21 cellular contexts compared by ENCODE assay signal in the genomic region with DNA sequence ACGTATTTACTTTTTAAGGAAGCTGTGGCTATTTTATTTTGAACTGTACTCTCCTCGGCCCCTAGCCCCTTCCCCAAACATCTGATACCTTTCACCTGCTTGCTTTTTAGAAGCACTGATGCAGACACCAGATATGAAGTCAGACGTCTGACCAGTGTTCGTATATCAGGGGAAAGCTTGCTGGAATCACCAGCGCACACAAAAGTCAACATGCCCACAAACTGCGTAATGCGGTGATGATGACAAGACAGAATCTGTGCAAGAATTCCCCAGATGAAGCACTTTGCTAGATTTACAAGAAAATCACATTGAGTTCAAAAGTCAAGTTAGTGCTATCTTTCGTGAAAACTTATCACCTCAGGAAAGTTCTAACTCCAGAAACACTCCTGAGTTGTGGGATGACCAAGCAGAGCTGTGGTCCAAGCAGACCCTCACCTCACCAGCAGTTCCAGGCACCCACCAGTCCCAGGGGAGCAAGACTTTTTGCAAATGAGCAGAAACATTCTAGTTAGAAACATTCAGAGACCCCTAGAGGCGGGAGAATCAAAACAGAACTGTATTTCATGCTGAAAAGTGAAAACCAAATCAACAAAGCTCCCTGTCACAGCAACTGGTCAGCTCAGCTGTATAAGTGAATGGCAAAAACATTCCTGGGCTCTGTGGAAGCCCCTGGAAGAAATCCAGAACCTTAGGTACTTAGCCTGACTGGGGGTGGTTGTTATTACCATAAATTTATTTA. TPM values are rescaled to one million over a fixed set of nuclear protein-coding genes. Genes with fewer than 3 reads are reported as not detected.
A peak's percentile ranks its signal among the peaks of the same experiment; 100 is the strongest.
DNase-seq lines count a peak whose midpoint lies in the region; ATAC-seq and TF ChIP-seq lines count a peak whose summit lies in the region.
"Had no signal": no experiment of that assay in that cellular context is flagged by ENCODE, and none has a peak within 500 bp of the region (broad histone marks: within the 10 kb centered on the region; RNA-seq: fewer than 3 reads in every experiment).

No MANE protein-coding gene starts in this region.

- H3K27me3 Mint-ChIP-seq in MCF 10A (ENCODE audit: insufficient read depth, unreplicated experiment) = no peaks in the 10 kb centered on the region

- CTCF ChIA-PET in mammary epithelial cell (lab: Charles Lee; ENCODE audit: low non-redundant PET) (no interaction called here), MCF 10A (lab: Yijun Ruan, JAX) (no interaction called here), PC-3 (lab: Charles Lee) (interaction anchor here (0.7 kb wide), 1 partner anchor 35 kb away, joined by 3 read pairs; no protein-coding TSS in a partner anchor)

- H2AFZ ChIP-seq in mammary epithelial cell (ENCODE audit: low read depth, low read length) (peak overlapping the region; percentile 92), hepatocyte (no peak overlapping the region), PC-3 (ENCODE audit: low read length) (no peak overlapping the region)

- H3K4me3 ChIP-seq in mammary epithelial cell (replicated peaks in 1 of 3; ENCODE audit: insufficient read depth in 1 of 3, low read depth in 2 of 3, low read length in 3 of 3) (no peak overlapping the region), astrocyte of the spinal cord (ENCODE audit: low read depth, low read length) (no peak overlapping the region), hepatocyte (no peak overlapping the region), PC-3 (ENCODE audit: low read length) (no peak overlapping the region)
- H3K4me3 ChIP-seq: lung, psoas muscle, SJSA1, transverse colon had no signal

- no peaks in the 10 kb centered on the region for H3K9me3 ChIP-seq in mammary epithelial cell (replicated peaks; ENCODE audit: insufficient read depth, low read length)
- H3K9me3 ChIP-seq in hepatocyte (ENCODE audit: low read depth) = no peaks in the 10 kb centered on the region
- no peaks in the 10 kb centered on the region for H3K9me3 ChIP-seq in PC-3 (ENCODE audit: low read length)
- H3K9me3 ChIP-seq: psoas muscle, SJSA1, transverse colon had no signal

- dilution Hi-C loops in mammary epithelial cell (cut with HindIII; ENCODE audit: low sequenced_read_pairs) = no loop called here

- H3K4me2 ChIP-seq in mammary epithelial cell (ENCODE audit: insufficient read depth, low read depth, low read length) = peak overlapping the region; percentile 80
- peak overlapping the region; percentile 11 for H3K4me2 ChIP-seq in hepatocyte
- no peak overlapping the region for H3K4me2 ChIP-seq in PC-3 (ENCODE audit: low read length)

- H3K36me3 Mint-ChIP-seq in MCF 10A (ENCODE audit: insufficient read depth, unreplicated experiment) = no peaks in the 10 kb centered on the region
- H3K36me3 Mint-ChIP-seq: CD14-positive monocyte had no signal

- no peak for TF ChIP-seq CTCF in mammary epithelial cell (conservative IDR thresholded peaks at IDR 0.05 in 1 of 2, IDR thresholded peaks at IDR 0.05 in 1 of 2; ENCODE audit: extremely low read depth in 1 of 2, insufficient read depth in 1 of 2, low read depth in 1 of 2, low read length in 2 of 2)
- TF ChIP-seq CTCF in MCF 10A (IDR thresholded peaks at IDR 0.05; ENCODE audit: unreplicated experiment) = no peak
- peak; percentile 20 for TF ChIP-seq CTCF in astrocyte of the spinal cord (IDR thresholded peaks at IDR 0.05; ENCODE audit: low read depth, low read length)
- peak; percentile 13 for TF ChIP-seq CTCF in hepatocyte (IDR thresholded peaks at IDR 0.05; ENCODE audit: poor library complexity)
- no peak for TF ChIP-seq CTCF in PC-3 (conservative IDR thresholded peaks at IDR 0.05; ENCODE audit: low read depth, low read length)

- H3K4me1 ChIP-seq in mammary epithelial cell (ENCODE audit: insufficient read depth, low read length) (peaks cover 27% of the 10 kb centered on the region), hepatocyte (ENCODE audit: insufficient read depth) (no peaks in the 10 kb centered on the region), PC-3 (ENCODE audit: insufficient read depth, low read length) (peaks cover 15% of the 10 kb centered on the region)
- H3K4me1 ChIP-seq: psoas muscle, SJSA1, transverse colon had no signal

- H3K9me2 ChIP-seq in hepatocyte (replicated peaks; ENCODE audit: insufficient read depth) (no peaks in the 10 kb centered on the region), PC-3 (replicated peaks; ENCODE audit: low read length) (no peaks in the 10 kb centered on the region)

- peak; percentile 93 for DNase-seq in mammary epithelial cell
- DNase-seq in MCF 10A (ENCODE audit: unreplicated experiment) = no peak
- peak; percentile 18 for DNase-seq in astrocyte of the spinal cord (ENCODE audit: low read depth, low spot score)
- DNase-seq in hepatocyte (ENCODE audit: low spot score) = no peak
- DNase-seq in HT-29 (ENCODE audit: low spot score) = no peak
- no peak for DNase-seq in HCEC 1CT
- no peak for DNase-seq in NCI-H2081 treated with DMSO at 0.1 percent for 48 hours (lab: John Stamatoyannopoulos, UW)
- no peak for DNase-seq in PC-3
- DNase-seq: activated CD4-positive, alpha-beta T cell treated with anti-CD3 and anti-CD28 coated beads for 4 hours; activated CD8-positive, alpha-beta memory T cell treated with anti-CD3 and anti-CD28 coated beads, Interleukin-2, amount 50 U/mL, for 4 hours; activated gamma-delta T cell; amniotic stem cell; erythroblast; NCI-H146; psoas muscle; stimulated activated naive CD4-positive, alpha-beta T cell treated with Interleukin-2 at 50 U/mL for 16 hours; transverse colon had no signal

- H3K27ac ChIP-seq in mammary epithelial cell (ENCODE audit: insufficient read depth, low read depth, low read length) (peak overlapping the region; percentile 86), hepatocyte (no peak overlapping the region), PC-3 (ENCODE audit: low read length) (no peak overlapping the region)
- H3K27ac ChIP-seq: psoas muscle, SJSA1, transverse colon had no signal

- H3K27me3 ChIP-seq in mammary epithelial cell (ENCODE audit: insufficient read depth, low read length) (no peaks in the 10 kb centered on the region), hepatocyte (no peaks in the 10 kb centered on the region), PC-3 (ENCODE audit: low read length) (no peaks in the 10 kb centered on the region)
- H3K27me3 ChIP-seq: SJSA1, transverse colon had no signal

- in situ Hi-C loops in mammary epithelial cell (cut with MboI; ENCODE audit: low sequenced_read_pairs in 2 of 2) (no loop called here), astrocyte of the spinal cord (cut with HindIII; ENCODE audit: low sequenced_read_pairs) (no loop called here)

- H3K36me3 ChIP-seq in mammary epithelial cell (ENCODE audit: insufficient read depth, low read length) (no peaks in the 10 kb centered on the region), hepatocyte (replicated peaks; ENCODE audit: insufficient read depth, low read depth) (no peaks in the 10 kb centered on the region), PC-3 (ENCODE audit: low read depth, low read length) (no peaks in the 10 kb centered on the region)
- H3K36me3 ChIP-seq: SJSA1, transverse colon had no signal

- H3K4me3 Mint-ChIP-seq in MCF 10A (ENCODE audit: unreplicated experiment) = no peak overlapping the region
- H3K4me3 Mint-ChIP-seq: CD14-positive monocyte; natural killer cell treated with Interleukin-12 subunit alpha and Interleukin-12 subunit beta and Interleukin-15 and Interleukin-18, amount 100 ng/mL, for 72 hours had no signal

- no peak for ATAC-seq in PC-3
- ATAC-seq: natural killer cell treated with Interleukin-12 subunit alpha and Interleukin-12 subunit beta and Interleukin-15 and Interleukin-18, amount 100 ng/mL, for 72 hours; psoas muscle had no signal

- 13% methylated on average over 9 of the region's 9 CpGs for WGBS in mammary epithelial cell (ENCODE audit: low coverage, missing lambda C conversion rate)
- WGBS in hepatocyte (ENCODE audit: low lambda C conversion rate, missing lambda C conversion rate) = 66% methylated on average over 9 of the region's 9 CpGs

- H3F3A ChIP-seq in PC-3 (ENCODE audit: low read length, unreplicated experiment) = no peaks in the 10 kb centered on the region

- peak overlapping the region; percentile 53 for H3K9ac ChIP-seq in mammary epithelial cell (ENCODE audit: insufficient read depth, low read length)
- no peak overlapping the region for H3K9ac ChIP-seq in PC-3 (ENCODE audit: low read length)

- peaks cover 7% of the 10 kb centered on the region for H3K4me1 Mint-ChIP-seq in MCF 10A (ENCODE audit: insufficient read depth, unreplicated experiment)

- H3K27ac Mint-ChIP-seq in MCF 10A (ENCODE audit: low read depth, unreplicated experiment) = no peak overlapping the region
- H3K27ac Mint-ChIP-seq: CD14-positive monocyte; natural killer cell treated with Interleukin-12 subunit alpha and Interleukin-12 subunit beta and Interleukin-15 and Interleukin-18, amount 100 ng/mL, for 72 hours had no signal

- H4K20me1 ChIP-seq in mammary epithelial cell (ENCODE audit: insufficient read depth, low read length) (no peaks in the 10 kb centered on the region), hepatocyte (ENCODE audit: insufficient read depth, poor library complexity, severe bottlenecking) (no peaks in the 10 kb centered on the region), PC-3 (ENCODE audit: low read length) (no peaks in the 10 kb centered on the region)

- H3K79me2 ChIP-seq in mammary epithelial cell (ENCODE audit: insufficient read depth, low read length) (no peaks in the 10 kb centered on the region), hepatocyte (no peaks in the 10 kb centered on the region), PC-3 (ENCODE audit: low read length) (no peaks in the 10 kb centered on the region)

- BruUV-seq in mammary epithelial cell (replicated peaks; lab: Mats Ljungman, UMichigan) (TSS peak; percentile 94), MCF 10A (replicated peaks; lab: Mats Ljungman, UMichigan) (no TSS peak), PC-3 (replicated peaks; lab: Mats Ljungman, UMichigan) (no TSS peak)

- intact Hi-C loops in mammary epithelial cell (cut with micrococcal nuclease) (loop anchor here (2.0 kb wide), 1 partner anchor 15 kb away; no protein-coding TSS in a partner anchor), MCF 10A (cut with micrococcal nuclease) (no loop called here), PC-3 (cut with micrococcal nuclease) (no loop called here)

- no peaks in the 10 kb centered on the region for H3K9me3 Mint-ChIP-seq in MCF 10A (ENCODE audit: unreplicated experiment)
- H3K9me3 Mint-ChIP-seq: natural killer cell treated with Interleukin-12 subunit alpha and Interleukin-12 subunit beta and Interleukin-15 and Interleukin-18, amount 100 ng/mL, for 72 hours had no signal

- POLR2A ChIA-PET in MCF 10A (lab: Yijun Ruan, JAX) = no interaction called here
- POLR2A ChIA-PET in PC-3 (lab: Charles Lee; ENCODE audit: unreplicated experiment) = no interaction called here

RNA-seq across cellular contexts. Expression of a gene that starts 55.7 kb away (rescaled TPM):
- 10 to 100 TPM in 1 of 2 donors, 1 to 10 TPM in 1; 7.2 to 46.5 TPM for total RNA-seq in mammary epithelial cell
- 42.5 TPM for polyA plus RNA-seq in mammary epithelial cell
- 20.4 TPM for polyA minus RNA-seq in mammary epithelial cell
- 25.8 and 32.6 TPM in 2 replicates for total RNA-seq in MCF 10A (2022)
- total RNA-seq in hepatocyte = 16.5 and 16.6 TPM in 2 replicates
- 25.1 and 42.2 TPM in 2 replicates for polyA plus RNA-seq in hepatocyte
- total RNA-seq in HT-29 (2014; rRNA removed; shearing (Covaris generic)) = 5.1 TPM in 2 replicates
- total RNA-seq in PC-3 (2014; rRNA removed) = 6.8 and 16.1 TPM in 2 replicates

Comparison
In these comparisons a context has a peak if more than half of its experiments do, and no peak if none do; other contexts are left out.
1. DNase-seq: peak in mammary epithelial cell (single experiment) and astrocyte of the spinal cord (single experiment); none in MCF 10A (single experiment), hepatocyte (single experiment), HT-29 (single experiment), HCEC 1CT (single experiment), NCI-H2081 treated with DMSO at 0.1 percent for 48 hours (single experiment) and PC-3 (single experiment).
2. CTCF ChIP-seq: peak in astrocyte of the spinal cord (single experiment) and hepatocyte (single experiment); none in mammary epithelial cell (0 of 2), MCF 10A (single experiment) and PC-3 (single experiment).